In genomic region chr6:166757226-166758135, GRCh38 we compare ENCODE assay signal across 9 cellular contexts.
DNase-seq lines count a peak whose midpoint lies in the region; ATAC-seq, FAIRE-seq and TF ChIP-seq lines count a peak whose summit lies in the region.
"Had no signal": no experiment of that assay in that cellular context is flagged by ENCODE, and none has a peak within 500 bp of the region (broad histone marks: within the 10 kb centered on the region; RNA-seq: fewer than 3 reads in every experiment).

No MANE protein-coding gene starts in this region.

- CTCF ChIA-PET in activated naive CD4-positive, alpha-beta T cell treated with anti-CD3 and anti-CD28 coated beads for 36 hours (lab: Charles Lee), result interaction anchor here (1.1 to 1.6 kb wide), 2 partner anchors 18 to 357 kb away, joined by 3 read pairs; no protein-coding TSS in a partner anchor
- CTCF ChIA-PET in activated B cell treated with CpG ODN at 0.5 μM for 24 hours (lab: Charles Lee), result no interaction called here

- DNase-seq in activated naive CD4-positive, alpha-beta T cell treated with anti-CD3 and anti-CD28 coated beads for 36 hours, result peak; percentile 62
- no peak for DNase-seq in activated naive CD4-positive, alpha-beta T cell (lab: John Stamatoyannopoulos, UW)
- no peak for DNase-seq in activated B cell treated with CpG ODN at 0.5 μM for 24 hours
- peak; percentile 40 for DNase-seq in hepatocyte (ENCODE audit: low spot score)
- peak; percentile 25 for DNase-seq in stromal cell of bone marrow (ENCODE audit: low read depth)
- no peak for DNase-seq in activated CD4-positive, CD25-positive, alpha-beta regulatory T cell treated with anti-CD3 and anti-CD28 coated beads, Interleukin-2, amount 50 U/mL, for 72 hours
- no peak for DNase-seq in small intestine

- ATAC-seq in activated B cell treated with CpG ODN at 0.5 μM for 24 hours (ENCODE audit: low read depth), result peak; percentile 18
- no peak for ATAC-seq in GM21737 (IDR thresholded peaks at IDR 0.05; ENCODE audit: unreplicated experiment)
- ATAC-seq: gastroesophageal sphincter had no signal

- H3K4me1 ChIP-seq in hepatocyte (ENCODE audit: insufficient read depth), result peaks cover 6% of the 10 kb centered on the region
- H3K4me1 ChIP-seq in small intestine (ENCODE audit: control insufficient read depth in 2 of 2, insufficient read depth in 1 of 2, low read depth in 1 of 2, low read length in 1 of 2), result no peaks in the 10 kb centered on the region

- WGBS in hepatocyte (ENCODE audit: low lambda C conversion rate, missing lambda C conversion rate), result 35% methylated on average over 25 of the region's 25 CpGs
- WGBS in small intestine, 3 donors, result 8 to 24% (median 21%) methylated on average over 25 of the region's 25 CpGs

- H3K79me2 ChIP-seq in hepatocyte, result no peaks in the 10 kb centered on the region

- peak overlapping the region; percentile 45 for H3K4me3 Mint-ChIP-seq in activated naive CD4-positive, alpha-beta T cell treated with anti-CD3 and anti-CD28 coated beads for 36 hours
- no peak overlapping the region for H3K4me3 Mint-ChIP-seq in activated B cell treated with CpG ODN at 0.5 μM for 24 hours

- H3K4me3 ChIP-seq in hepatocyte (no peak overlapping the region), small intestine (ENCODE audit: low read depth in 1 of 2, low read length in 2 of 2) (no peak overlapping the region)

- H3K4me1 Mint-ChIP-seq in activated naive CD4-positive, alpha-beta T cell treated with anti-CD3 and anti-CD28 coated beads for 36 hours (ENCODE audit: low read depth), result peaks cover 34% of the 10 kb centered on the region
- peaks cover 14% of the 10 kb centered on the region for H3K4me1 Mint-ChIP-seq in activated B cell treated with CpG ODN at 0.5 μM for 24 hours

- H3K36me3 ChIP-seq in hepatocyte (replicated peaks; ENCODE audit: insufficient read depth, low read depth) (no peaks in the 10 kb centered on the region), small intestine (ENCODE audit: control insufficient read depth in 2 of 2, insufficient read depth in 2 of 2, low read length in 2 of 2) (no peaks in the 10 kb centered on the region)
- H3K36me3 ChIP-seq: gastroesophageal sphincter had no signal

- POLR2A ChIA-PET in activated B cell treated with CpG ODN at 0.5 μM for 24 hours (lab: Charles Lee), result interaction anchor here (0.6 kb wide), 1 partner anchor 220 kb away, joined by 4 read pairs; no protein-coding TSS in a partner anchor

- H3K27ac ChIP-seq in hepatocyte (no peak overlapping the region), small intestine (ENCODE audit: low read depth in 1 of 2, low read length in 1 of 2) (no peak overlapping the region)
- H3K27ac ChIP-seq: gastroesophageal sphincter had no signal

- no peaks in the 10 kb centered on the region for H3K9me2 ChIP-seq in hepatocyte (replicated peaks; ENCODE audit: insufficient read depth)

- peaks cover 4% of the 10 kb centered on the region for H3K27me3 ChIP-seq in hepatocyte
- H3K27me3 ChIP-seq in small intestine (ENCODE audit: control insufficient read depth in 2 of 2, insufficient read depth in 2 of 2, low read length in 2 of 2), result no peaks in the 10 kb centered on the region
- H3K27me3 ChIP-seq: gastroesophageal sphincter had no signal

- no peak overlapping the region for H3K27ac Mint-ChIP-seq in activated naive CD4-positive, alpha-beta T cell treated with anti-CD3 and anti-CD28 coated beads for 36 hours
- no peak overlapping the region for H3K27ac Mint-ChIP-seq in activated B cell treated with CpG ODN at 0.5 μM for 24 hours

- peaks cover 7% of the 10 kb centered on the region for H3K27me3 Mint-ChIP-seq in activated naive CD4-positive, alpha-beta T cell treated with anti-CD3 and anti-CD28 coated beads for 36 hours (ENCODE audit: low read depth)
- H3K27me3 Mint-ChIP-seq in activated B cell treated with CpG ODN at 0.5 μM for 24 hours, result peaks cover 19% of the 10 kb centered on the region

- no peaks in the 10 kb centered on the region for H3K36me3 Mint-ChIP-seq in activated naive CD4-positive, alpha-beta T cell treated with anti-CD3 and anti-CD28 coated beads for 36 hours (ENCODE audit: low read depth)
- no peaks in the 10 kb centered on the region for H3K36me3 Mint-ChIP-seq in activated B cell treated with CpG ODN at 0.5 μM for 24 hours (ENCODE audit: low read depth)

- H3K9me3 ChIP-seq in hepatocyte (ENCODE audit: low read depth), result no peaks in the 10 kb centered on the region
- no peaks in the 10 kb centered on the region for H3K9me3 ChIP-seq in small intestine (ENCODE audit: control insufficient read depth, low read depth)
- H3K9me3 ChIP-seq: gastroesophageal sphincter had no signal

- peak overlapping the region; percentile 51 for H3K4me2 ChIP-seq in hepatocyte

- TF ChIP-seq CTCF in activated B cell treated with CpG ODN at 0.5 μM for 24 hours (IDR thresholded peaks at IDR 0.05) (no peak), hepatocyte (IDR thresholded peaks at IDR 0.05; ENCODE audit: poor library complexity) (no peak)

- FAIRE-seq in small intestine (lab: Jason Lieb, UNC), result no peak

- H3K9me3 Mint-ChIP-seq in activated naive CD4-positive, alpha-beta T cell treated with anti-CD3 and anti-CD28 coated beads for 36 hours, result no peaks in the 10 kb centered on the region
- H3K9me3 Mint-ChIP-seq in activated B cell treated with CpG ODN at 0.5 μM for 24 hours, result no peaks in the 10 kb centered on the region

- intact Hi-C loops in activated naive CD4-positive, alpha-beta T cell treated with anti-CD3 and anti-CD28 coated beads for 36 hours (cut with micrococcal nuclease), result loop anchor here (2.0 to 10.0 kb wide), 2 partner anchors 131 to 243 kb away; partner anchors contain the start of gene RPS6KA2
- intact Hi-C loops in activated B cell treated with CpG ODN at 0.5 μM for 24 hours (cut with micrococcal nuclease), result no loop called here

- no peaks in the 10 kb centered on the region for H4K20me1 ChIP-seq in hepatocyte (ENCODE audit: insufficient read depth, poor library complexity, severe bottlenecking)

- H2AFZ ChIP-seq in hepatocyte, result no peak overlapping the region

Comparison
In these comparisons a context has a peak if more than half of its experiments do, and no peak if none do; other contexts are left out.
1. DNase-seq: peak in activated naive CD4-positive, alpha-beta T cell treated with anti-CD3 and anti-CD28 coated beads for 36 hours (single experiment), hepatocyte (single experiment) and stromal cell of bone marrow (single experiment); none in activated naive CD4-positive, alpha-beta T cell (0 of 4), activated B cell treated with CpG ODN at 0.5 μM for 24 hours (single experiment), activated CD4-positive, CD25-positive, alpha-beta regulatory T cell treated with anti-CD3 and anti-CD28 coated beads, Interleukin-2, amount 50 U/mL, for 72 hours (single experiment) and small intestine (single experiment).